ENCODE assay signal across 1 cellular context in the genomic region with DNA sequence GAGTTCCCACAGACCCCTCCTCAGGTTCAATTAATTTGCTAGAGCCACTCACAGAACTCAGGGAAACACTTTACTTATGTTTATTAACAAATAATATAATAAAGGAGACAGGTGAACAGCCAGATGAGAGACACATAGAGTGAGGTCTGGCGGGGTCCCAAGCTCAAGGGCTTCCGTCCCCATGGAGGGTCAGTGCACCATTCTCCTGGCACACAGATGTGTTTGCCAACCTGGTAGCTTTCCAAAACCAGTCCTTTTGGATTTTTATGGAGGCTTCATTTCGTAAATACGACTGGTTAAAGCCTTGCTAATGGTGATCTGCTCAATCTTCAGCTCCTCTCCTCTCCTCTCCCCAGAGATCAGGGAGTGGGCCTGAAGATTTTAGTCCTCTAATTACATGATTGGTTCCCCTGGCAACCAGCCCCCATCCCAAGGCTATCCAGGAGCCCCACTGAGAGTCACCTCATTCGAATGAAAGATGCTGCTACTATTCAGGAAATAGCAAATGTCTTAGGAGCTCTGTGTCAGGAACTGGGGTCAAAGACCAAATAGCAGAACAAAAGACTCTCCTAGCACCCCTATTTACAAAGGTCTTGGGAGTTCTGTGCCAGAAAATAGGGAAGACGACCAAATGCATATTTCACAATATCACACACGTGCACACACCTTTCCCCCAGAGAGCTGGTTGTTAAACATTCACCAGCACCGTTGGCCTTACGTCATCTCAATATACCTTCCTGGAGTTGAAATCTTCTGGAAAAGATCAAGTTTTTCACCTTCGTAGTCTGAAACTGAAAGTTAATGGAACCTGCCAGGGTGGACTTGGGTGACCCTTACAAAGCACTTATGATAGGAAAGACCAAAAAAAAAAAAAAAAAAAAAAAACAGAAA.
TF ChIP-seq lines count a peak whose summit lies in the region.

No MANE protein-coding gene starts in this region.

TF ChIP-seq in GM23338, 12 proteins besides CTCF, POLR2A, EP300 and RAD21 (continued from another document):
- TF ChIP-seq, protein P1, sequence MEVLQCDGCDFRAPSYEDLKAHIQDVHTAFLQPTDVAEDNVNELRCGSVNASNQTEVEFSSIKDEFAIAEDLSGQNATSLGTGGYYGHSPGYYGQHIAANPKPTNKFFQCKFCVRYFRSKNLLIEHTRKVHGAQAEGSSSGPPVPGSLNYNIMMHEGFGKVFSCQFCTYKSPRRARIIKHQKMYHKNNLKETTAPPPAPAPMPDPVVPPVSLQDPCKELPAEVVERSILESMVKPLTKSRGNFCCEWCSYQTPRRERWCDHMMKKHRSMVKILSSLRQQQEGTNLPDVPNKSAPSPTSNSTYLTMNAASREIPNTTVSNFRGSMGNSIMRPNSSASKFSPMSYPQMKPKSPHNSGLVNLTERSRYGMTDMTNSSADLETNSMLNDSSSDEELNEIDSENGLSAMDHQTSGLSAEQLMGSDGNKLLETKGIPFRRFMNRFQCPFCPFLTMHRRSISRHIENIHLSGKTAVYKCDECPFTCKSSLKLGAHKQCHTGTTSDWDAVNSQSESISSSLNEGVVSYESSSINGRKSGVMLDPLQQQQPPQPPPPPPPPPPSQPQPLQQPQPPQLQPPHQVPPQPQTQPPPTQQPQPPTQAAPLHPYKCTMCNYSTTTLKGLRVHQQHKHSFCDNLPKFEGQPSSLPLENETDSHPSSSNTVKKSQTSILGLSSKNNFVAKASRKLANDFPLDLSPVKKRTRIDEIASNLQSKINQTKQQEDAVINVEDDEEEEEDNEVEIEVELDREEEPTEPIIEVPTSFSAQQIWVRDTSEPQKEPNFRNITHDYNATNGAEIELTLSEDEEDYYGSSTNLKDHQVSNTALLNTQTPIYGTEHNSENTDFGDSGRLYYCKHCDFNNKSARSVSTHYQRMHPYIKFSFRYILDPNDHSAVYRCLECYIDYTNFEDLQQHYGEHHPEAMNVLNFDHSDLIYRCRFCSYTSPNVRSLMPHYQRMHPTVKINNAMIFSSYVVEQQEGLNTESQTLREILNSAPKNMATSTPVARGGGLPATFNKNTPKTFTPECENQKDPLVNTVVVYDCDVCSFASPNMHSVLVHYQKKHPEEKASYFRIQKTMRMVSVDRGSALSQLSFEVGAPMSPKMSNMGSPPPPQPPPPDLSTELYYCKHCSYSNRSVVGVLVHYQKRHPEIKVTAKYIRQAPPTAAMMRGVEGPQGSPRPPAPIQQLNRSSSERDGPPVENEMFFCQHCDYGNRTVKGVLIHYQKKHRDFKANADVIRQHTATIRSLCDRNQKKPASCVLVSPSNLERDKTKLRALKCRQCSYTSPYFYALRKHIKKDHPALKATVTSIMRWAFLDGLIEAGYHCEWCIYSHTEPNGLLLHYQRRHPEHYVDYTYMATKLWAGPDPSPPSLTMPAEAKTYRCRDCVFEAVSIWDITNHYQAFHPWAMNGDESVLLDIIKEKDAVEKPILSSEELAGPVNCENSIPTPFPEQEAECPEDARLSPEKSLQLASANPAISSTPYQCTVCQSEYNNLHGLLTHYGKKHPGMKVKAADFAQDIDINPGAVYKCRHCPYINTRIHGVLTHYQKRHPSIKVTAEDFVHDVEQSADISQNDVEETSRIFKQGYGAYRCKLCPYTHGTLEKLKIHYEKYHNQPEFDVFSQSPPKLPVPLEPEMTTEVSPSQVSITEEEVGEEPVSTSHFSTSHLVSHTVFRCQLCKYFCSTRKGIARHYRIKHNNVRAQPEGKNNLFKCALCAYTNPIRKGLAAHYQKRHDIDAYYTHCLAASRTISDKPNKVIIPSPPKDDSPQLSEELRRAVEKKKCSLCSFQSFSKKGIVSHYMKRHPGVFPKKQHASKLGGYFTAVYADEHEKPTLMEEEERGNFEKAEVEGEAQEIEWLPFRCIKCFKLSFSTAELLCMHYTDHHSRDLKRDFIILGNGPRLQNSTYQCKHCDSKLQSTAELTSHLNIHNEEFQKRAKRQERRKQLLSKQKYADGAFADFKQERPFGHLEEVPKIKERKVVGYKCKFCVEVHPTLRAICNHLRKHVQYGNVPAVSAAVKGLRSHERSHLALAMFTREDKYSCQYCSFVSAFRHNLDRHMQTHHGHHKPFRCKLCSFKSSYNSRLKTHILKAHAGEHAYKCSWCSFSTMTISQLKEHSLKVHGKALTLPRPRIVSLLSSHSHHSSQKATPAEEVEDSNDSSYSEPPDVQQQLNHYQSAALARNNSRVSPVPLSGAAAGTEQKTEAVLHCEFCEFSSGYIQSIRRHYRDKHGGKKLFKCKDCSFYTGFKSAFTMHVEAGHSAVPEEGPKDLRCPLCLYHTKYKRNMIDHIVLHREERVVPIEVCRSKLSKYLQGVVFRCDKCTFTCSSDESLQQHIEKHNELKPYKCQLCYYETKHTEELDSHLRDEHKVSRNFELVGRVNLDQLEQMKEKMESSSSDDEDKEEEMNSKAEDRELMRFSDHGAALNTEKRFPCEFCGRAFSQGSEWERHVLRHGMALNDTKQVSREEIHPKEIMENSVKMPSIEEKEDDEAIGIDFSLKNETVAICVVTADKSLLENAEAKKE (CRISPR knock-in tag; IDR thresholded peaks at IDR 0.05) = no peak
- no peak for TF ChIP-seq EZH2phosphoT487 (IDR thresholded peaks at IDR 0.05; ENCODE audit: unreplicated experiment)
- no peak for TF ChIP-seq STAT1 (IDR thresholded peaks at IDR 0.05; ENCODE audit: unreplicated experiment)
- TF ChIP-seq, protein P2, sequence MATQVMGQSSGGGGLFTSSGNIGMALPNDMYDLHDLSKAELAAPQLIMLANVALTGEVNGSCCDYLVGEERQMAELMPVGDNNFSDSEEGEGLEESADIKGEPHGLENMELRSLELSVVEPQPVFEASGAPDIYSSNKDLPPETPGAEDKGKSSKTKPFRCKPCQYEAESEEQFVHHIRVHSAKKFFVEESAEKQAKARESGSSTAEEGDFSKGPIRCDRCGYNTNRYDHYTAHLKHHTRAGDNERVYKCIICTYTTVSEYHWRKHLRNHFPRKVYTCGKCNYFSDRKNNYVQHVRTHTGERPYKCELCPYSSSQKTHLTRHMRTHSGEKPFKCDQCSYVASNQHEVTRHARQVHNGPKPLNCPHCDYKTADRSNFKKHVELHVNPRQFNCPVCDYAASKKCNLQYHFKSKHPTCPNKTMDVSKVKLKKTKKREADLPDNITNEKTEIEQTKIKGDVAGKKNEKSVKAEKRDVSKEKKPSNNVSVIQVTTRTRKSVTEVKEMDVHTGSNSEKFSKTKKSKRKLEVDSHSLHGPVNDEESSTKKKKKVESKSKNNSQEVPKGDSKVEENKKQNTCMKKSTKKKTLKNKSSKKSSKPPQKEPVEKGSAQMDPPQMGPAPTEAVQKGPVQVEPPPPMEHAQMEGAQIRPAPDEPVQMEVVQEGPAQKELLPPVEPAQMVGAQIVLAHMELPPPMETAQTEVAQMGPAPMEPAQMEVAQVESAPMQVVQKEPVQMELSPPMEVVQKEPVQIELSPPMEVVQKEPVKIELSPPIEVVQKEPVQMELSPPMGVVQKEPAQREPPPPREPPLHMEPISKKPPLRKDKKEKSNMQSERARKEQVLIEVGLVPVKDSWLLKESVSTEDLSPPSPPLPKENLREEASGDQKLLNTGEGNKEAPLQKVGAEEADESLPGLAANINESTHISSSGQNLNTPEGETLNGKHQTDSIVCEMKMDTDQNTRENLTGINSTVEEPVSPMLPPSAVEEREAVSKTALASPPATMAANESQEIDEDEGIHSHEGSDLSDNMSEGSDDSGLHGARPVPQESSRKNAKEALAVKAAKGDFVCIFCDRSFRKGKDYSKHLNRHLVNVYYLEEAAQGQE (IDR thresholded peaks at IDR 0.05; ENCODE audit: unreplicated experiment) = no peak
